ENCODE assay signal across 1 cellular context in the genomic region with DNA sequence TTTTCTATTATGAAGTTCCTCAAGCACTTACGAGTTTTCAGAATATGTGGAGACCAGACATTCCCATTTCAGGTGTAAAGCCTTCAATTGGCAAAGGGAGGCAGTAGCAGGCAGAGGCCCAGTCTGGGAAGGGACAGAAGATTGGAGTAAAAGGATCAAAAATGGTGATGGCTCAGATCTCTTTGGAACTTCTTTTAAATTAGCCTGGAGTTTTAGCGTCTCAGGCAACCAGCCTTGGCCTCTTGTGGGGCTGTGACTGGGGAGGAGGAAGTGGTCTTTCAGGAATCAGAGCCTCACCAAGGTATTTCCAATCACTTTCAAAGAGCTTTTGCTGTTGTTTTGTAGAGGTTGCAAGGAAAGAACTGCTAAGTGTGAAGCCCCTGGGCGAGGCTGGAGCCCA.
TF ChIP-seq lines count a peak whose summit lies in the region.

No MANE protein-coding gene starts in this region.

TF ChIP-seq in WTC11, 78 proteins besides CTCF, POLR2A, EP300 and RAD21:
- TF ChIP-seq GABPB1 (CRISPR knock-in tag; IDR thresholded peaks at IDR 0.05) (no peak), MAX (CRISPR knock-in tag; IDR thresholded peaks at IDR 0.05) (no peak)
